In genomic region chr17:49379926-49380325, GRCh38 we compare ENCODE assay signal across 17 cellular contexts.
"Had no signal": no experiment of that assay in that cellular context is flagged by ENCODE, and none has a peak within 500 bp of the region (broad histone marks: within the 10 kb centered on the region; RNA-seq: fewer than 3 reads in every experiment).

No MANE protein-coding gene starts in this region.

- H3K9me3 ChIP-seq: esophagus muscularis mucosa, gastrocnemius medialis, heart right ventricle, left ventricle myocardium inferior, lower lobe of right lung, prostate gland had no signal

- H3K4me3 ChIP-seq: esophagus muscularis mucosa, gastrocnemius medialis, heart right ventricle, left ventricle myocardium inferior, lower lobe of right lung, prostate gland, skin epidermis had no signal

- H3K79me2 ChIP-seq: parathyroid adenoma had no signal

- DNase-seq: effector memory CD8-positive, alpha-beta T cell; gastrocnemius medialis; heart right ventricle; hypothalamus; islet precursor cell; left ventricle myocardium inferior; lower lobe of right lung; naive B cell; stimulated activated CD4-positive, alpha-beta T cell treated with anti-CD3 and anti-CD28 coated beads, Interleukin-2, amount 100 ng/mL, for 24 hours; stimulated activated CD4-positive, alpha-beta T cell treated with anti-CD3 and anti-CD28 coated beads, Interleukin-4, amount 100 ng/mL, for 4 hours; stimulated activated naive B cell treated with anti-CD40 and anti-IgM and Interleukin-4, amounts not matched to agents 10 μg/mL and 1 μg/mL and 100 μg/mL, for 72 hours had no signal

- H3K9ac ChIP-seq: parathyroid adenoma had no signal

- H3K36me3 ChIP-seq: esophagus muscularis mucosa, gastrocnemius medialis, heart right ventricle, left ventricle myocardium inferior, lower lobe of right lung, prostate gland had no signal

- H3K27ac ChIP-seq: epithelial cell of prostate, esophagus muscularis mucosa, gastrocnemius medialis, heart right ventricle, left ventricle myocardium inferior, lower lobe of right lung, parathyroid adenoma, prostate gland, skin epidermis had no signal

- H3K27me3 ChIP-seq: esophagus muscularis mucosa, gastrocnemius medialis, heart right ventricle had no signal

- H2AFZ ChIP-seq: parathyroid adenoma had no signal

- H3K4me1 ChIP-seq: gastrocnemius medialis, heart right ventricle, left ventricle myocardium inferior, lower lobe of right lung, parathyroid adenoma, prostate gland had no signal

- ATAC-seq: effector memory CD8-positive, alpha-beta T cell; gastrocnemius medialis; heart right ventricle; sciatic nerve; stimulated activated naive B cell treated with anti-CD40 and anti-IgM and Interleukin-4, amounts not matched to agents 10 μg/mL and 1 μg/mL and 100 μg/mL, for 72 hours had no signal
